8 cellular contexts compared by ENCODE assay signal in genomic region chr20:382291-383115, GRCh38. TPM values are rescaled to one million over a fixed set of nuclear protein-coding genes. Genes with fewer than 3 reads are reported as not detected.
DNase-seq lines count a peak whose midpoint lies in the region; ATAC-seq, FAIRE-seq and TF ChIP-seq lines count a peak whose summit lies in the region.

No MANE protein-coding gene starts in this region.

- ATAC-seq in HG02678 (IDR thresholded peaks at IDR 0.05; ENCODE audit: unreplicated experiment) = peak; percentile 2

- H3K27ac ChIP-seq in BLaER1 (no peak overlapping the region), keratinocyte (ENCODE audit: control insufficient read depth, insufficient read depth, low read length) (peak overlapping the region; percentile 87)

- peak; percentile 43 for FAIRE-seq in keratinocyte (lab: Jason Lieb, UNC)

- H3K9me3 ChIP-seq in BLaER1 = no peaks in the 10 kb centered on the region
- no peaks in the 10 kb centered on the region for H3K9me3 ChIP-seq in keratinocyte (ENCODE audit: control insufficient read depth, low read depth, low read length)

- no peak for DNase-seq in activated naive CD8-positive, alpha-beta T cell treated with anti-CD3 and anti-CD28 coated beads for 36 hours
- no peak for DNase-seq in keratinocyte (ENCODE audit: low read depth, low spot score)
- no peak for DNase-seq in G401 (ENCODE audit: low spot score)
- no peak for DNase-seq in NOMO-1 treated with DMSO at 0.1 percent for 48 hours (lab: John Stamatoyannopoulos, UW; ENCODE audit: unreplicated experiment)
- no peak for DNase-seq in NCI-H2171 treated with DMSO at 0.1 percent for 48 hours (lab: John Stamatoyannopoulos, UW)
- no peak for DNase-seq in AML-193 (lab: John Stamatoyannopoulos, UW)

- H3K9me1 ChIP-seq in keratinocyte (ENCODE audit: control insufficient read depth, extremely low read depth, insufficient read depth, low read length) = no peaks in the 10 kb centered on the region

- dilution Hi-C loops in keratinocyte (cut with MboI; ENCODE audit: extremely low pct_ligation_motif_present, low sequenced_read_pairs) = no loop called here

- H3K9ac ChIP-seq in BLaER1 = no peak overlapping the region
- peak overlapping the region; percentile 92 for H3K9ac ChIP-seq in keratinocyte (ENCODE audit: control insufficient read depth, extremely low read depth, insufficient read depth, low read length)

- H3K27ac Mint-ChIP-seq in activated naive CD8-positive, alpha-beta T cell treated with anti-CD3 and anti-CD28 coated beads for 36 hours = peak overlapping the region; percentile 89

- H3K4me1 ChIP-seq in BLaER1 = peaks cover 17% of the 10 kb centered on the region
- peaks cover 35% of the 10 kb centered on the region for H3K4me1 ChIP-seq in keratinocyte (ENCODE audit: control insufficient read depth, extremely low read depth, insufficient read depth, low read length)

- H3K4me3 Mint-ChIP-seq in activated naive CD8-positive, alpha-beta T cell treated with anti-CD3 and anti-CD28 coated beads for 36 hours = peak overlapping the region; percentile 88

- peaks cover 22% of the 10 kb centered on the region for H3K4me1 Mint-ChIP-seq in activated naive CD8-positive, alpha-beta T cell treated with anti-CD3 and anti-CD28 coated beads for 36 hours

- peaks cover 56% of the 10 kb centered on the region for H4K20me1 ChIP-seq in BLaER1
- H4K20me1 ChIP-seq in keratinocyte (ENCODE audit: control insufficient read depth, extremely low read depth, insufficient read depth, low read length) = peaks cover 9% of the 10 kb centered on the region

- H3K27me3 ChIP-seq in BLaER1 (no peaks in the 10 kb centered on the region), keratinocyte (ENCODE audit: control insufficient read depth, extremely low read depth, insufficient read depth, low read length) (no peaks in the 10 kb centered on the region)

- peaks cover 24% of the 10 kb centered on the region for H3K36me3 Mint-ChIP-seq in activated naive CD8-positive, alpha-beta T cell treated with anti-CD3 and anti-CD28 coated beads for 36 hours

- no peaks in the 10 kb centered on the region for H3K27me3 Mint-ChIP-seq in activated naive CD8-positive, alpha-beta T cell treated with anti-CD3 and anti-CD28 coated beads for 36 hours

- no peak for TF ChIP-seq CTCF in keratinocyte (optimal IDR thresholded peaks at IDR 0.05 in 1 of 3, IDR thresholded peaks at IDR 0.05 in 1 of 3, conservative IDR thresholded peaks at IDR 0.05 in 1 of 3; ENCODE audit: extremely low read depth in 1 of 3, insufficient read depth in 2 of 3, low read length in 3 of 3)

- H3K4me3 ChIP-seq in BLaER1 = peak overlapping the region; percentile 79
- H3K4me3 ChIP-seq in keratinocyte (ENCODE audit: control insufficient read depth in 2 of 3, extremely low read depth in 1 of 3, insufficient read depth in 2 of 3, low read depth in 1 of 3, low read length in 3 of 3) = peak overlapping the region; percentile 66 to 88 (median 83)

- peaks cover 53% of the 10 kb centered on the region for H3K79me2 ChIP-seq in keratinocyte (ENCODE audit: control insufficient read depth, insufficient read depth, low read length)

- H3K36me3 ChIP-seq in BLaER1 (peaks cover 30% of the 10 kb centered on the region), keratinocyte (ENCODE audit: control insufficient read depth in 2 of 2, extremely low read depth in 1 of 2, insufficient read depth in 2 of 2, low read length in 2 of 2) (peaks cover 13 to 34% of the 10 kb centered on the region in 2 experiments)

- H2AFZ ChIP-seq in keratinocyte (ENCODE audit: control insufficient read depth, low read length) = no peak overlapping the region

- H3K4me2 ChIP-seq in BLaER1 (peak overlapping the region; percentile 78), keratinocyte (ENCODE audit: control insufficient read depth, extremely low read depth, insufficient read depth, low read depth, low read length) (peak overlapping the region; percentile 95)

- in situ Hi-C loops in G401 (cut with HindIII; ENCODE audit: low sequenced_read_pairs) = no loop called here

- H3K9me3 Mint-ChIP-seq in activated naive CD8-positive, alpha-beta T cell treated with anti-CD3 and anti-CD28 coated beads for 36 hours = no peaks in the 10 kb centered on the region

RNA-seq across cellular contexts. Expression of gene TRIB3, which starts 1.9 kb away (rescaled TPM):
- total RNA-seq in activated naive CD8-positive, alpha-beta T cell treated with anti-CD3 and anti-CD28 coated beads for 36 hours = 10 to 100 TPM; 57.8 to 58.0 TPM
- polyA plus RNA-seq in keratinocyte = 52.6 to 68.4 TPM (median 57.6 TPM) in 3 replicates
- polyA plus RNA-seq in keratinocyte (2011; ENCODE audit: low read depth) = 13.0 TPM
- 55.6 and 70.2 TPM in 2 replicates for polyA plus RNA-seq in keratinocyte (2011; cell fraction: cytosol; rRNA removed)
- 36.6 and 44.0 TPM in 2 replicates for polyA plus RNA-seq in keratinocyte (2011; cell fraction: nucleus; rRNA removed)
- 56.1 and 108 TPM in 2 replicates for polyA plus RNA-seq in keratinocyte (2012; ENCODE audit: low replicate concordance)
- polyA minus RNA-seq in keratinocyte = 52.9 to 56.4 TPM (median 53.6 TPM) in 3 replicates
- polyA minus RNA-seq in keratinocyte (2011; cell fraction: cytosol; rRNA and poly(A)+ RNA removed) = 103 TPM
- polyA minus RNA-seq in keratinocyte (2011; cell fraction: nucleus; rRNA and poly(A)+ RNA removed) = 29.4 and 35.6 TPM in 2 replicates
- total RNA-seq in G401 (2014; rRNA removed; shearing (Covaris generic)) = 12.9 and 15.6 TPM in 2 replicates

RNA-seq across cellular contexts. Expression of gene RBCK1, which starts 25.6 kb away (rescaled TPM):
- total RNA-seq in activated naive CD8-positive, alpha-beta T cell treated with anti-CD3 and anti-CD28 coated beads for 36 hours = 100 to 1,000 TPM; 113 to 115 TPM
- 83.3 to 136 TPM (median 129 TPM) in 3 replicates for polyA plus RNA-seq in keratinocyte
- polyA plus RNA-seq in keratinocyte (2011; ENCODE audit: low read depth) = 104 TPM
- polyA plus RNA-seq in keratinocyte (2011; cell fraction: cytosol; rRNA removed) = 94.2 and 135 TPM in 2 replicates
- 162 and 239 TPM in 2 replicates for polyA plus RNA-seq in keratinocyte (2011; cell fraction: nucleus; rRNA removed)
- 131 and 169 TPM in 2 replicates for polyA plus RNA-seq in keratinocyte (2012; ENCODE audit: low replicate concordance)
- 70.6 to 145 TPM (median 76.0 TPM) in 3 replicates for polyA minus RNA-seq in keratinocyte
- polyA minus RNA-seq in keratinocyte (2011; cell fraction: cytosol; rRNA and poly(A)+ RNA removed) = 137 TPM
- polyA minus RNA-seq in keratinocyte (2011; cell fraction: nucleus; rRNA and poly(A)+ RNA removed) = 72.8 and 74.5 TPM in 2 replicates
- total RNA-seq in G401 (2014; rRNA removed; shearing (Covaris generic)) = 52.4 and 58.5 TPM in 2 replicates

RNA-seq across cellular contexts. Expression of gene NRSN2, which starts 35.6 kb away (rescaled TPM):
- total RNA-seq in activated naive CD8-positive, alpha-beta T cell treated with anti-CD3 and anti-CD28 coated beads for 36 hours = 10 to 100 TPM; 11.2 to 12.6 TPM
- polyA plus RNA-seq in keratinocyte = 10.4 to 29.0 TPM (median 14.0 TPM) in 3 replicates
- 2.3 TPM for polyA plus RNA-seq in keratinocyte (2011; ENCODE audit: low read depth)
- polyA plus RNA-seq in keratinocyte (2011; cell fraction: cytosol; rRNA removed) = 12.5 and 32.8 TPM in 2 replicates
- 15.1 and 26.5 TPM in 2 replicates for polyA plus RNA-seq in keratinocyte (2011; cell fraction: nucleus; rRNA removed)
- 10.6 and 21.1 TPM in 2 replicates for polyA plus RNA-seq in keratinocyte (2012; ENCODE audit: low replicate concordance)
- 8.4 to 20.7 TPM (median 11.2 TPM) in 3 replicates for polyA minus RNA-seq in keratinocyte
- 18.6 TPM for polyA minus RNA-seq in keratinocyte (2011; cell fraction: cytosol; rRNA and poly(A)+ RNA removed)
- 9.5 and 10.2 TPM in 2 replicates for polyA minus RNA-seq in keratinocyte (2011; cell fraction: nucleus; rRNA and poly(A)+ RNA removed)
- total RNA-seq in G401 (2014; rRNA removed; shearing (Covaris generic)) = 65.9 and 70.0 TPM in 2 replicates

RNA-seq across cellular contexts. Expression of gene SOX12, which starts 57.2 kb away (rescaled TPM):
- 10 to 100 TPM; 13.1 to 13.3 TPM for total RNA-seq in activated naive CD8-positive, alpha-beta T cell treated with anti-CD3 and anti-CD28 coated beads for 36 hours
- polyA plus RNA-seq in keratinocyte = 1.4 to 3.5 TPM (median 1.9 TPM) in 3 replicates
- polyA plus RNA-seq in keratinocyte (2011; ENCODE audit: low read depth) = 0.54 TPM
- 1.7 and 3.5 TPM in 2 replicates for polyA plus RNA-seq in keratinocyte (2011; cell fraction: cytosol; rRNA removed)
- polyA plus RNA-seq in keratinocyte (2011; cell fraction: nucleus; rRNA removed) = 5.4 and 7.0 TPM in 2 replicates
- 3.0 and 8.8 TPM in 2 replicates for polyA plus RNA-seq in keratinocyte (2012; ENCODE audit: low replicate concordance)
- 1.2 to 4.6 TPM (median 1.3 TPM) in 3 replicates for polyA minus RNA-seq in keratinocyte
- 4.6 TPM for polyA minus RNA-seq in keratinocyte (2011; cell fraction: cytosol; rRNA and poly(A)+ RNA removed)
- polyA minus RNA-seq in keratinocyte (2011; cell fraction: nucleus; rRNA and poly(A)+ RNA removed) = 1.7 and 2.2 TPM in 2 replicates
- total RNA-seq in G401 (2014; rRNA removed; shearing (Covaris generic)) = 9.6 and 12.4 TPM in 2 replicates
